ENCODE assay signal across 17 cellular contexts in genomic region chr5:5199460-5199859, GRCh38. TPM values are rescaled to one million over a fixed set of nuclear protein-coding genes. Genes with fewer than 3 reads are reported as not detected.
DNase-seq lines count a peak whose midpoint lies in the region; ATAC-seq and TF ChIP-seq lines count a peak whose summit lies in the region.
"Had no signal": no experiment of that assay in that cellular context is flagged by ENCODE, and none has a peak within 500 bp of the region (broad histone marks: within the 10 kb centered on the region; RNA-seq: fewer than 3 reads in every experiment).

No MANE protein-coding gene starts in this region.

- no peaks in the 10 kb centered on the region for H3K36me3 ChIP-seq in aorta (ENCODE audit: control insufficient read depth in 1 of 2, insufficient read depth in 2 of 2, low read length in 1 of 2)

- H3K9me3 Mint-ChIP-seq in WTC11 (peaks cover 6% of the 10 kb centered on the region), osteocyte (ENCODE audit: unreplicated experiment) (no peaks in the 10 kb centered on the region)
- peaks cover 4% of the 10 kb centered on the region for H3K9me3 Mint-ChIP-seq in activated T-cell treated with anti-CD3 and anti-CD28 coated beads, Interleukin-2, amount 50 U/mL, for 4 hours
- H3K9me3 Mint-ChIP-seq: CD8-positive, alpha-beta T cell had no signal

- peaks cover 2% of the 10 kb centered on the region for H3K9me3 ChIP-seq in aorta (ENCODE audit: control insufficient read depth, low read length)

- no peaks in the 10 kb centered on the region for H3K27me3 ChIP-seq in aorta (ENCODE audit: control insufficient read depth in 1 of 2, insufficient read depth in 2 of 2, low read length in 1 of 2)

- CTCF ChIA-PET in WTC11 (lab: Charles Lee) = interaction anchor here (0.8 kb wide), 1 partner anchor 320 kb away, joined by 3 read pairs; no protein-coding TSS in a partner anchor

- H3K27me3 Mint-ChIP-seq in WTC11 (ENCODE audit: low read depth) (peaks cover 4% of the 10 kb centered on the region), osteocyte (ENCODE audit: unreplicated experiment) (peaks cover 12% of the 10 kb centered on the region)
- H3K27me3 Mint-ChIP-seq in activated T-cell treated with anti-CD3 and anti-CD28 coated beads, Interleukin-2, amount 50 U/mL, for 4 hours (ENCODE audit: low read depth) = no peaks in the 10 kb centered on the region
- H3K27me3 Mint-ChIP-seq: IgD-negative memory B cell had no signal

- H3K27ac ChIP-seq in aorta (ENCODE audit: low read depth in 1 of 2, low read length in 2 of 2) = no peak overlapping the region
- H3K27ac ChIP-seq: 22Rv1 had no signal

- peak; percentile 84 for ATAC-seq in WTC11
- no peak for ATAC-seq in activated T-cell treated with anti-CD3 and anti-CD28 coated beads, Interleukin-2, amount 50 U/mL, for 4 hours
- ATAC-seq in aorta (ENCODE audit: low FRiP score) = no peak
- ATAC-seq: CD8-positive, alpha-beta T cell had no signal

- DNase-seq in NCI-H345 (lab: John Stamatoyannopoulos, UW) (peak; percentile 23), NCI-H345 treated with DMSO at 0.1 percent for 48 hours (lab: John Stamatoyannopoulos, UW; ENCODE audit: unreplicated experiment) (no peak), WTC11 (ENCODE audit: low spot score) (no peak), iPS-NIHi7 (ENCODE audit: extremely low spot score) (peak; percentile 22), osteocyte (ENCODE audit: extremely low spot score, unreplicated experiment) (no peak), aorta (no peak)
- no peak for DNase-seq in activated T-cell treated with anti-CD3 and anti-CD28 coated beads, Interleukin-2, amount 50 U/mL, for 4 hours
- DNase-seq: CD8-positive, alpha-beta T cell; COR-L47; DMS153; DND-41; GF-D8; H9 had no signal

- POLR2A ChIA-PET in WTC11 (lab: Charles Lee) = no interaction called here

- TF ChIP-seq CTCF in WTC11 (IDR thresholded peaks at IDR 0.05) (no peak), osteocyte (IDR thresholded peaks at IDR 0.05) (no peak)

- H3K4me3 ChIP-seq in aorta (ENCODE audit: low read length in 2 of 2) = no peak overlapping the region

- WGBS in aorta, 2 donors = 32 to 47% methylated on average over 5 of the region's 5 CpGs

- no peak overlapping the region for H3K4me3 Mint-ChIP-seq in WTC11
- no peak overlapping the region for H3K4me3 Mint-ChIP-seq in osteocyte (ENCODE audit: unreplicated experiment)
- no peak overlapping the region for H3K4me3 Mint-ChIP-seq in activated T-cell treated with anti-CD3 and anti-CD28 coated beads, Interleukin-2, amount 50 U/mL, for 4 hours
- H3K4me3 Mint-ChIP-seq: CD14-positive monocyte; CD8-positive, alpha-beta T cell; H9; IgD-negative memory B cell had no signal

- peaks cover 61% of the 10 kb centered on the region for H3K36me3 Mint-ChIP-seq in WTC11
- no peaks in the 10 kb centered on the region for H3K36me3 Mint-ChIP-seq in osteocyte (ENCODE audit: unreplicated experiment)
- no peaks in the 10 kb centered on the region for H3K36me3 Mint-ChIP-seq in activated T-cell treated with anti-CD3 and anti-CD28 coated beads, Interleukin-2, amount 50 U/mL, for 4 hours (ENCODE audit: insufficient read depth)
- H3K36me3 Mint-ChIP-seq: CD14-positive monocyte; CD8-positive, alpha-beta T cell; IgD-negative memory B cell had no signal

- peaks cover 24% of the 10 kb centered on the region for H3K4me1 Mint-ChIP-seq in WTC11
- no peaks in the 10 kb centered on the region for H3K4me1 Mint-ChIP-seq in osteocyte (ENCODE audit: unreplicated experiment)
- no peaks in the 10 kb centered on the region for H3K4me1 Mint-ChIP-seq in activated T-cell treated with anti-CD3 and anti-CD28 coated beads, Interleukin-2, amount 50 U/mL, for 4 hours (ENCODE audit: low read depth)
- H3K4me1 Mint-ChIP-seq: CD14-positive monocyte had no signal

- intact Hi-C loops in aorta (cut with DNase I) = no loop called here

- peak overlapping the region; percentile 14 for H3K27ac Mint-ChIP-seq in WTC11
- no peak overlapping the region for H3K27ac Mint-ChIP-seq in osteocyte (ENCODE audit: unreplicated experiment)
- H3K27ac Mint-ChIP-seq: CD8-positive, alpha-beta T cell; IgD-negative memory B cell had no signal

- no peaks in the 10 kb centered on the region for H3K4me1 ChIP-seq in aorta (ENCODE audit: control insufficient read depth in 1 of 2, insufficient read depth in 2 of 2, low read length in 2 of 2)

TF ChIP-seq in WTC11, 78 proteins besides CTCF, POLR2A, EP300 and RAD21:
- TF ChIP-seq ZNF423 (CRISPR knock-in tag; IDR thresholded peaks at IDR 0.05) (peak; percentile 36; the same call in 1 of the 2 replicates), JUN (CRISPR knock-in tag; IDR thresholded peaks at IDR 0.05) (no peak)

RNA-seq across cellular contexts. Expression of gene ADAMTS16, which starts 59.3 kb away (rescaled TPM):
- total RNA-seq in WTC11 (2021) (30.1 to 34.6 TPM (median 30.7 TPM) in 3 replicates), osteocyte (not detected in 2 replicates), aorta (under 1 TPM; 0.10 to 0.81 TPM)
- total RNA-seq in activated T-cell treated with anti-CD3 and anti-CD28 coated beads, Interleukin-2, amount 50 U/mL, for 4 hours = under 1 TPM in 1 of 3 donors, not detected in 2; 0.03 TPM
- polyA plus RNA-seq in aorta = not detected
- total RNA-seq: CD8-positive, alpha-beta T cell; HT-29 had no signal
- polyA plus RNA-seq: CD14-positive monocyte, IgD-negative memory B cell had no signal

Comparison
In these comparisons a context has a peak if more than half of its experiments do, and no peak if none do; other contexts are left out.
1. DNase-seq: peak in NCI-H345 (single experiment) and iPS-NIHi7 (single experiment); none in NCI-H345 treated with DMSO at 0.1 percent for 48 hours (single experiment), WTC11 (single experiment), osteocyte (single experiment), activated T-cell treated with anti-CD3 and anti-CD28 coated beads, Interleukin-2, amount 50 U/mL, for 4 hours (single experiment) and aorta (0 of 2).
2. RNA of gene ADAMTS16, which starts 59.3 kb away (total RNA-seq): 30.1 to 34.6 TPM in WTC11; 0.10 to 0.81 TPM in aorta, not detected in osteocyte and 0.03 TPM in activated T-cell treated with anti-CD3 and anti-CD28 coated beads, Interleukin-2, amount 50 U/mL, for 4 hours; every median in the first group is over 10 times any median in the second.